In genomic region chr5:172956936-172957335, GRCh38 we compare ENCODE assay signal across 21 cellular contexts. TPM values are rescaled to one million over a fixed set of nuclear protein-coding genes. Genes with fewer than 3 reads are reported as not detected.
DNase-seq lines count a peak whose midpoint lies in the region; ATAC-seq, FAIRE-seq and TF ChIP-seq lines count a peak whose summit lies in the region.
"Had no signal": no experiment of that assay in that cellular context is flagged by ENCODE, and none has a peak within 500 bp of the region (broad histone marks: within the 10 kb centered on the region; RNA-seq: fewer than 3 reads in every experiment).

No MANE protein-coding gene starts in this region.

- intact Hi-C loops in kidney (cut with DNase I) = no loop called here
- intact Hi-C loops in tibial artery (cut with DNase I; ENCODE audit: low total_unique reads) = no loop called here

- no peaks in the 10 kb centered on the region for H3K9me3 ChIP-seq in T-helper 17 cell (ENCODE audit: control insufficient read depth, low read length, poor library complexity, severe bottlenecking)
- no peaks in the 10 kb centered on the region for H3K9me3 ChIP-seq in kidney (ENCODE audit: control insufficient read depth in 1 of 2, low read length in 2 of 2)
- H3K9me3 ChIP-seq in tibial artery = no peaks in the 10 kb centered on the region
- H3K9me3 ChIP-seq: gastroesophageal sphincter had no signal

- H3K4me3 Mint-ChIP-seq in T-helper 17 cell = no peak overlapping the region

- ATAC-seq in T-helper 17 cell (no peak), HG02840 (IDR thresholded peaks at IDR 0.05; ENCODE audit: low FRiP score, unreplicated experiment) (no peak)
- ATAC-seq: gastroesophageal sphincter had no signal

- peaks cover 35% of the 10 kb centered on the region for H3K4me1 Mint-ChIP-seq in T-helper 17 cell

- H3K36me3 ChIP-seq in kidney (ENCODE audit: control insufficient read depth in 1 of 2, insufficient read depth in 2 of 2, low read length in 2 of 2) = no peaks in the 10 kb centered on the region
- H3K36me3 ChIP-seq in tibial artery = peaks cover 0 to 11% (median 8%) of the 10 kb centered on the region in 3 donors

- H3K4me3 ChIP-seq in kidney (ENCODE audit: low read length in 2 of 2) (no peak overlapping the region), tibial artery (no peak overlapping the region)
- H3K4me3 ChIP-seq: gastroesophageal sphincter, skin epidermis had no signal

- peak; percentile 18 for DNase-seq in DMS 273 (lab: John Stamatoyannopoulos, UW; ENCODE audit: unreplicated experiment)
- no peak for DNase-seq in DMS 273 treated with DMSO at 0.1 percent for 48 hours (lab: John Stamatoyannopoulos, UW)
- no peak for DNase-seq in T-helper 17 cell
- peak; percentile 22 for DNase-seq in kidney
- no peak for DNase-seq in tibial artery
- no peak for DNase-seq in mesenteric fat pad (ENCODE audit: low spot score)
- no peak for DNase-seq in SKM-1 (lab: John Stamatoyannopoulos, UW; ENCODE audit: unreplicated experiment)
- DNase-seq: 8988T; activated CD4-positive, alpha-beta T cell treated with anti-CD3 and anti-CD28 coated beads for 1 hour; activated CD8-positive, alpha-beta memory T cell treated with anti-CD3 and anti-CD28 coated beads, Interleukin-2, amount 50 U/mL, for 4 hours; activated naive CD4-positive, alpha-beta T cell treated with anti-CD3 and anti-CD28 coated beads, Interleukin-2, amount 10 ng/mL, durations not matched to agents 7 days and 5 days; NCI-H1930; OCI-M1; stimulated activated naive CD4-positive, alpha-beta T cell had no signal

- peaks cover 3 to 7% of the 10 kb centered on the region in 2 donors for H3K4me1 ChIP-seq in kidney (ENCODE audit: control insufficient read depth in 1 of 2, insufficient read depth in 1 of 2, low read depth in 1 of 2, low read length in 2 of 2)
- peaks cover 0 to 80% (median 29%) of the 10 kb centered on the region in 4 donors for H3K4me1 ChIP-seq in tibial artery

- TF ChIP-seq CTCF in kidney (IDR thresholded peaks at IDR 0.05; ENCODE audit: borderline replicate concordance, extremely low read depth, insufficient read depth) (no peak), tibial artery (IDR thresholded peaks at IDR 0.05) (no peak)

- peak overlapping the region; percentile 57 for H3K27ac Mint-ChIP-seq in T-helper 17 cell
- H3K27ac Mint-ChIP-seq: activated naive CD4-positive, alpha-beta T cell treated with anti-CD3 and anti-CD28 coated beads, Interleukin-2, amount 10 ng/mL, durations not matched to agents 7 days and 5 days; memory B cell; T-helper 1 cell treated with Interleukin-12 subunit alpha and Interleukin-12 subunit beta and Interleukin-4 antibody, amounts not matched to agents 30 μg/mL and 1 μg/mL, for 36 hours had no signal

- H3K9ac ChIP-seq in kidney (ENCODE audit: low read length in 2 of 2) = no peak overlapping the region

- H3K27me3 ChIP-seq in tibial artery = no peaks in the 10 kb centered on the region
- H3K27me3 ChIP-seq: gastroesophageal sphincter had no signal

- FAIRE-seq in kidney (lab: Jason Lieb, UNC) = no peak
- FAIRE-seq: bronchial epithelial cell, endometrium had no signal

- H3K36me3 Mint-ChIP-seq in T-helper 17 cell (ENCODE audit: low read depth) = peaks cover 7% of the 10 kb centered on the region

- no peaks in the 10 kb centered on the region for H3K27me3 Mint-ChIP-seq in T-helper 17 cell
- H3K27me3 Mint-ChIP-seq: memory B cell had no signal

- H3K27ac ChIP-seq in kidney (ENCODE audit: low read depth in 2 of 2, low read length in 2 of 2) = no peak overlapping the region
- H3K27ac ChIP-seq in tibial artery = peak overlapping the region; percentile 79 to 89
- H3K27ac ChIP-seq: skin epidermis had no signal

RNA-seq across cellular contexts. Expression of gene RPL26L1, which starts 2.3 kb away (rescaled TPM):
- total RNA-seq in T-helper 17 cell (10 to 100 TPM; 13.9 to 17.7 TPM), kidney (30.9 TPM), mesenteric fat pad (28.2 TPM)
- polyA plus RNA-seq in kidney (ENCODE audit: insufficient read depth, low read depth, low replicate concordance) = 80.7 TPM

RNA-seq across cellular contexts. Expression of gene ATP6V0E1, which starts 26.6 kb away (rescaled TPM):
- total RNA-seq in T-helper 17 cell = 100 to 1,000 TPM; 102 to 104 TPM
- total RNA-seq in kidney = 352 TPM
- polyA plus RNA-seq in kidney (ENCODE audit: insufficient read depth, low read depth, low replicate concordance) = 804 TPM
- 319 TPM for total RNA-seq in mesenteric fat pad

Comparison
In these comparisons a context has a peak if more than half of its experiments do, and no peak if none do; other contexts are left out.
1. DNase-seq: peak in DMS 273 (single experiment) and kidney (single experiment); none in DMS 273 treated with DMSO at 0.1 percent for 48 hours (single experiment), T-helper 17 cell (0 of 3), tibial artery (0 of 2), mesenteric fat pad (single experiment) and SKM-1 (single experiment).
2. H3K27ac ChIP-seq: peak in tibial artery (2 of 2); none in kidney (0 of 2).